1 cellular context compared by ENCODE assay signal in genomic region chr20:31861346-31862156, GRCh38.
A peak's percentile ranks its signal among the peaks of the same experiment; 100 is the strongest.
TF ChIP-seq lines count a peak whose summit lies in the region.

No MANE protein-coding gene starts in this region.

TF ChIP-seq in HCT116, 20 proteins besides CTCF, POLR2A, EP300 and RAD21:
- peak; percentile 61 for TF ChIP-seq POLR2AphosphoS5 (IDR thresholded peaks at IDR 0.05; ENCODE audit: low read depth, low read length)
- peak; percentile 52; the same call in 1 of the 2 replicates for TF ChIP-seq ZFX (IDR thresholded peaks at IDR 0.05)
- TF ChIP-seq EGR1 (IDR thresholded peaks at IDR 0.05; ENCODE audit: low read depth), result no peak
- no peak for TF ChIP-seq FOSL1 (IDR thresholded peaks at IDR 0.05; ENCODE audit: low read depth)
TF ChIP-seq in HCT116: peak in this region for 2.
